4 cellular contexts compared by ENCODE assay signal in the genomic region with DNA sequence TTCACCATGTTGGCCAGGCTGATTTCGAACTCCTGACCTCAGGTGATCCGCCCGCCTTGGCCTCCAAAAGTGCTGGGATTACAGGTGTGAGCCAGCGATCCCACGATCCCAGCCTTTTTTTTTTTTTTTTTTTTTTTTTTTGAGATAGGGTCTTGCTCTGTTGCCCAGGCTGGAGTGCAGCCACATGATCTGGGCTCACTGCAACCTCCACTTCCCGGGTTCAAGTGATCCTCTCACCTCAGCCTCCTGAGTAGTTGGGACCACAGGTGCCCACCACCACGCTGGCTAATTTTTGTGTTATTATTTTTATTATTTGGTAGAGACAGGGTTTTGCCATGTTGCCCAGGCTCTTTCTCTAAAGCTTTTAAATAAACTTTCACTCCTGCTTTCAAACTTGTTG. TPM values are rescaled to one million over a fixed set of nuclear protein-coding genes. Genes with fewer than 3 reads are reported as not detected.
"Had no signal": no experiment of that assay in that cellular context is flagged by ENCODE, and none has a peak within 500 bp of the region (broad histone marks: within the 10 kb centered on the region; RNA-seq: fewer than 3 reads in every experiment).

No MANE protein-coding gene starts in this region.

RNA-seq across cellular contexts. Expression of a gene that starts 5.8 kb away (rescaled TPM):
- total RNA-seq: SK-MEL-5 had no signal

RNA-seq across cellular contexts. Expression of a gene that starts 23.0 kb away (rescaled TPM):
- total RNA-seq: M059J, SK-MEL-5 had no signal

RNA-seq across cellular contexts. Expression of a gene that starts 33.5 kb away (rescaled TPM):
- total RNA-seq: M059J, SK-MEL-5, T-cell had no signal
- polyA plus RNA-seq: SK-N-SH had no signal
